10 cellular contexts compared by ENCODE assay signal in genomic region chr15:64045106-64045435, GRCh38. TPM values are rescaled to one million over a fixed set of nuclear protein-coding genes. Genes with fewer than 3 reads are reported as not detected.
A peak's percentile ranks its signal among the peaks of the same experiment; 100 is the strongest.
DNase-seq lines count a peak whose midpoint lies in the region; ATAC-seq and TF ChIP-seq lines count a peak whose summit lies in the region.
"Had no signal": no experiment of that assay in that cellular context is flagged by ENCODE, and none has a peak within 500 bp of the region (broad histone marks: within the 10 kb centered on the region; RNA-seq: fewer than 3 reads in every experiment).

No MANE protein-coding gene starts in this region.

- H3K9me3 ChIP-seq in CD8-positive, alpha-beta memory T cell (ENCODE audit: low read length), result no peaks in the 10 kb centered on the region
- H3K9me3 ChIP-seq in heart left ventricle (no peaks in the 10 kb centered on the region), gastrocnemius medialis (no peaks in the 10 kb centered on the region)

- CTCF ChIA-PET in CD8-positive, alpha-beta memory T cell (lab: Charles Lee), result interaction anchor here (0.9 to 5.5 kb wide), 16 partner anchors 8 to 750 kb away, joined by 3 to 72 read pairs (median 4); no protein-coding TSS in a partner anchor

- H3K27ac ChIP-seq in CD8-positive, alpha-beta memory T cell (ENCODE audit: low read depth, low read length), result no peak overlapping the region
- peak overlapping the region in 9 of 12 donors; percentile 23 to 88 (median 82) for H3K27ac ChIP-seq in heart left ventricle
- peak overlapping the region; percentile 87 to 93 (median 91) for H3K27ac ChIP-seq in gastrocnemius medialis

- H3K9me3 Mint-ChIP-seq in CD8-positive, alpha-beta memory T cell, result no peaks in the 10 kb centered on the region

- H3K4me1 ChIP-seq in CD8-positive, alpha-beta memory T cell (ENCODE audit: insufficient read depth, low read length), result peaks cover 5% of the 10 kb centered on the region
- H3K4me1 ChIP-seq in heart left ventricle (peaks cover 0 to 55% (median 32%) of the 10 kb centered on the region in 12 donors), gastrocnemius medialis (peaks cover 36 to 48% of the 10 kb centered on the region in 2 donors)

- POLR2A ChIA-PET in CD8-positive, alpha-beta memory T cell (lab: Charles Lee), result interaction anchor here (1.3 kb wide), 1 partner anchor 292 kb away, joined by 5 read pairs; no protein-coding TSS in a partner anchor

- H3K4me1 Mint-ChIP-seq in CD8-positive, alpha-beta memory T cell, result peaks cover 12 to 29% (median 16%) of the 10 kb centered on the region in 3 donors

- no peaks in the 10 kb centered on the region for H3K36me3 ChIP-seq in CD8-positive, alpha-beta memory T cell (ENCODE audit: insufficient read depth, low read length)
- peaks cover 0 to 2% (median 0%) of the 10 kb centered on the region in 9 donors for H3K36me3 ChIP-seq in heart left ventricle
- no peaks in the 10 kb centered on the region for H3K36me3 ChIP-seq in gastrocnemius medialis

- ATAC-seq in heart left ventricle, result peak in 1 of 4 donors; percentile 1
- peak in 1 of 2 donors; percentile 8 for ATAC-seq in gastrocnemius medialis
- ATAC-seq in stimulated activated naive CD8-positive, alpha-beta T cell treated with anti-CD3 and anti-CD28 coated beads, Interleukin-15, Interleukin-2, amounts not matched to agents 100 U/mL and 50 U/mL, for 24 hours, result no peak

- in situ Hi-C loops in gastrocnemius medialis (cut with MboI; ENCODE audit: low sequenced_read_pairs in 4 of 4), result no loop called here

- DNase-seq in CD8-positive, alpha-beta memory T cell, result no peak
- DNase-seq in NB4 (ENCODE audit: low read depth) (peak; percentile 31), heart left ventricle (peak in 1 of 5 donors; percentile 23), gastrocnemius medialis (peak in 1 of 2 donors; percentile 35), kidney glomerular epithelial cell (lab: John Stamatoyannopoulos, UW) (no peak), putamen (ENCODE audit: low spot score) (no peak), NCI-H2171 treated with DMSO at 0.1 percent for 48 hours (lab: John Stamatoyannopoulos, UW) (no peak)
- DNase-seq in stimulated activated naive CD8-positive, alpha-beta T cell treated with anti-CD3 and anti-CD28 coated beads, Interleukin-15, Interleukin-2, amounts not matched to agents 100 U/mL and 50 U/mL, for 24 hours, result no peak
- DNase-seq: activated CD8-positive, alpha-beta memory T cell treated with anti-CD3 and anti-CD28 coated beads, Interleukin-2, amount 50 U/mL, for 48 hours; hippocampal formation had no signal

- WGBS in heart left ventricle, 4 donors, result 54 to 80% (median 64%) methylated on average over 4 to 5 of the region's 5 CpGs

- no peak overlapping the region for H3K4me3 ChIP-seq in CD8-positive, alpha-beta memory T cell (ENCODE audit: low read length)
- H3K4me3 ChIP-seq in NB4 (ENCODE audit: low read depth, low read length) (no peak overlapping the region), heart left ventricle (peak overlapping the region; percentile 56 to 85 (median 72)), gastrocnemius medialis (peak overlapping the region; percentile 73 to 83 (median 81))

- H3K36me3 Mint-ChIP-seq in CD8-positive, alpha-beta memory T cell, result peaks cover 0 to 2% (median under 1%) of the 10 kb centered on the region in 3 donors

- intact Hi-C loops in heart left ventricle (cut with DNase I), result loop anchor here (5.0 to 10.0 kb wide), 15 partner anchors 50 to 293 kb away; partner anchors contain the start of gene HERC1 (in 2 of the 10)
- intact Hi-C loops in gastrocnemius medialis (cut with DNase I; ENCODE audit: low total_unique reads), result loop anchor here (2.0 to 5.0 kb wide), 2 partner anchors 78 to 210 kb away; no protein-coding TSS in a partner anchor

- H3K27me3 Mint-ChIP-seq in CD8-positive, alpha-beta memory T cell, result peaks cover 4 to 5% of the 10 kb centered on the region in 2 donors

- H3K27me3 ChIP-seq in CD8-positive, alpha-beta memory T cell (ENCODE audit: insufficient read depth, low read length, poor library complexity, severe bottlenecking), result no peaks in the 10 kb centered on the region
- no peaks in the 10 kb centered on the region for H3K27me3 ChIP-seq in heart left ventricle
- H3K27me3 ChIP-seq in gastrocnemius medialis, result no peaks in the 10 kb centered on the region

- TF ChIP-seq POLR2A in NB4 (IDR thresholded peaks at IDR 0.05; ENCODE audit: extremely low read depth, insufficient read length) (no peak), heart left ventricle (IDR thresholded peaks at IDR 0.05) (no peak), gastrocnemius medialis (IDR thresholded peaks at IDR 0.05) (no peak)

- peak overlapping the region; percentile 32 to 88 (median 79) for H3K4me3 Mint-ChIP-seq in CD8-positive, alpha-beta memory T cell

- TF ChIP-seq CTCF in NB4 (IDR thresholded peaks at IDR 0.05; ENCODE audit: low read depth, low read length) (no peak), heart left ventricle (IDR thresholded peaks at IDR 0.05) (no peak), gastrocnemius medialis (IDR thresholded peaks at IDR 0.05 in 4 of 5, conservative IDR thresholded peaks at IDR 0.05 in 1 of 5) (no peak)

- peak overlapping the region in 6 of 8 donors; percentile 15 to 84 (median 26) for H3K27ac Mint-ChIP-seq in CD8-positive, alpha-beta memory T cell

RNA-seq across cellular contexts. Expression of gene DAPK2, which starts 1.2 kb away (rescaled TPM):
- total RNA-seq in CD8-positive, alpha-beta memory T cell, result 1 to 10 TPM; 4.4 to 5.5 TPM
- polyA plus RNA-seq in CD8-positive, alpha-beta memory T cell, result 2.2 TPM
- 10 to 100 TPM; 20.4 to 56.2 (median 26.4) TPM for total RNA-seq in heart left ventricle
- polyA plus RNA-seq in heart left ventricle, result 10 to 100 TPM; 24.6 to 30.9 TPM
- total RNA-seq in gastrocnemius medialis, result 10 to 100 TPM; 28.5 to 70.8 (median 52.7) TPM

RNA-seq across cellular contexts. Expression of gene CIAO2A, which starts 48.6 kb away (rescaled TPM):
- total RNA-seq in CD8-positive, alpha-beta memory T cell, result 10 to 100 TPM; 68.0 to 68.7 TPM
- polyA plus RNA-seq in CD8-positive, alpha-beta memory T cell, result 78.1 TPM
- total RNA-seq in heart left ventricle (10 to 100 TPM; 41.6 to 79.5 (median 55.4) TPM), gastrocnemius medialis (10 to 100 TPM; 26.6 to 65.2 (median 55.1) TPM)
- polyA plus RNA-seq in heart left ventricle, result 100 to 1,000 TPM; 111 to 114 TPM

RNA-seq across cellular contexts. Expression of gene SNX1, which starts 50.7 kb away (rescaled TPM):
- total RNA-seq in CD8-positive, alpha-beta memory T cell, result 10 to 100 TPM; 90.1 to 93.6 TPM
- 63.4 TPM for polyA plus RNA-seq in CD8-positive, alpha-beta memory T cell
- total RNA-seq in heart left ventricle, result 100 to 1,000 TPM in 3 of 9 donors, 10 to 100 TPM in 6; 38.7 to 117 (median 87.2) TPM
- 10 to 100 TPM; 41.4 to 70.0 TPM for polyA plus RNA-seq in heart left ventricle
- total RNA-seq in gastrocnemius medialis, result 10 to 100 TPM; 26.7 to 39.3 (median 34.1) TPM

Comparison
In these comparisons a context has a peak if more than half of its experiments do, and no peak if none do; other contexts are left out.
1. H3K4me3 ChIP-seq: peak in heart left ventricle (12 of 12) and gastrocnemius medialis (4 of 4); none in CD8-positive, alpha-beta memory T cell (single experiment) and NB4 (single experiment).